11 cellular contexts compared by ENCODE assay signal in the genomic region with DNA sequence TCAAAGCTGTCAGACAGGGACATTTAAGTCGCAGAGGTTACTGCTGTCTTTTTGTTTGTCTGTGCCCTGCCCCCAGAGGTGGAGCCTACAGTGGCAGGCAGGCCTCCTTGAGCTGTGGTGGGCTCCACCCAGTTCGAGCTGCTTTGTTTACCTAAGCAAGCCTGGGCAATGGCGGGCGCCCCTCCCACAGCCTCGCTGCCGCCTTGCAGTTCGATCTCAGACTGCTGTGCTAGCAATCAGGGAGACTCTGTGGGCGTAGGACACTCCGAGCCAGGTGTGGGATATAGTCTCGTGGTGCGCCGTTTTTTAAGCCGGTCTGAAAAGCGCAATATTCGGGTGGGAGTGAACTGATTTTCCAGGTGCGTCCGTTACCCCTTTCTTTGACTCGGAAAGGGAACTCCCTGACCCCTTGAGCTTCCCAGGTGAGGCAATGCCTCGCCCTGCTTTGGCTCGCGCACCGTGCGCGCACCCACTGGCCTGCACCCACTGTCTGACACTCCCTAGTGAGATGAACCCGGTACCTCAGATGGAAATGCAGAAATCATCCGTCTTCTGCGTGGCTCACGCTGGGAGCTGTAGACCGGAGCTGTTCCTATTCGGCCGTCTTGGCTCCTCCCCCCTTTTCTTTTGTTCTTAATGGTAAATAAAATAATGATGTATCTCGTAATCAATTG. TPM values are rescaled to one million over a fixed set of nuclear protein-coding genes. Genes with fewer than 3 reads are reported as not detected.
DNase-seq lines count a peak whose midpoint lies in the region; ATAC-seq and TF ChIP-seq lines count a peak whose summit lies in the region.
"Not testable (repeated sequence)": the region's sequence is repeated elsewhere in the genome, so short reads cannot be mapped to it uniquely, and the experiment has no call there.
"Had no signal": no experiment of that assay in that cellular context is flagged by ENCODE, and none has a peak within 500 bp of the region (broad histone marks: within the 10 kb centered on the region; RNA-seq: fewer than 3 reads in every experiment).

No MANE protein-coding gene starts in this region.

- H3K27ac Mint-ChIP-seq in endodermal cell = peak overlapping the region; percentile 93
- H3K27ac Mint-ChIP-seq in mesothelial cell of epicardium, type B pancreatic cell: not testable (repeated sequence)

- H3K4me2 ChIP-seq in HCT116 (ENCODE audit: low read length) = peak overlapping the region; percentile 65

- DNase-seq in ELF-1 (ENCODE audit: low read depth, low spot score) = peak; percentile 27
- peak; percentile 4 for DNase-seq in HCT116 (ENCODE audit: low read depth, low spot score)
- not testable (repeated sequence) for DNase-seq in LNCaP clone FGC (ENCODE audit: low read depth); endodermal cell; mesothelial cell of epicardium (ENCODE audit: low spot score in 2 of 2, unreplicated experiment in 2 of 2); type B pancreatic cell (ENCODE audit: extremely low spot score, unreplicated experiment)
- peak; percentile 2 for DNase-seq in NCI-H2171 treated with DMSO at 0.1 percent for 48 hours (lab: John Stamatoyannopoulos, UW)
- peak; percentile 13 for DNase-seq in RPMI8226

- WGBS in endodermal cell (ENCODE audit: insufficient coverage in 1 of 2, insufficient read length in 1 of 2), 2 experiments = 85 to 88% methylated on average over 11 to 30 of the region's 32 CpGs

- H3K4me1 Mint-ChIP-seq in endodermal cell; mesothelial cell of epicardium; type B pancreatic cell (ENCODE audit: unreplicated experiment): not testable (repeated sequence)

- RAD21 ChIA-PET in HCT116 (lab: Charles Lee; ENCODE audit: low non-redundant PET in 1 of 2, low total read pairs in 2 of 2, uncharacterized antibody in 2 of 2, unreplicated experiment in 2 of 2) = not testable (repeated sequence)

- intact Hi-C loops in HCT116 (cut with micrococcal nuclease) = not testable (repeated sequence)

- not testable (repeated sequence) for H3K9ac ChIP-seq in HCT116 (ENCODE audit: low read length); endodermal cell (ENCODE audit: extremely low read depth, low read length, poor library complexity, severe bottlenecking)

- not testable (repeated sequence) for TF ChIP-seq RAD21 in HCT116 (IDR thresholded peaks at IDR 0.05; ENCODE audit: low read depth)

- ATAC-seq in HCT116 = not testable (repeated sequence)

- not testable (repeated sequence) for H3K79me2 ChIP-seq in HCT116 (ENCODE audit: insufficient read depth, low read length)

- TF ChIP-seq POLR2A in HCT116 (IDR thresholded peaks at IDR 0.05; ENCODE audit: borderline replicate concordance, extremely low read depth, insufficient read depth, insufficient read length) = not testable (repeated sequence)

- H3K9me3 Mint-ChIP-seq in endodermal cell, mesothelial cell of epicardium, type B pancreatic cell: not testable (repeated sequence)

- POLR2A ChIA-PET in HCT116 (lab: Charles Lee) = interaction anchor here (1.1 kb wide), 1 partner anchor 9 kb away, joined by 3 read pairs; no protein-coding TSS in a partner anchor

- H3K36me3 Mint-ChIP-seq in endodermal cell (ENCODE audit: low read depth); mesothelial cell of epicardium; type B pancreatic cell: not testable (repeated sequence)

- BruUV-seq in HCT116 (replicated peaks; lab: Mats Ljungman, UMichigan) = not testable (repeated sequence)

- not testable (repeated sequence) for H3K9me2 ChIP-seq in HCT116 (ENCODE audit: insufficient read depth)

- H3K4me3 Mint-ChIP-seq in endodermal cell (peak overlapping the region; percentile 70), mesothelial cell of epicardium (peak overlapping the region; percentile 53), type B pancreatic cell (peak overlapping the region; percentile 31)

- not testable (repeated sequence) for TF ChIP-seq CTCF in HCT116 (IDR thresholded peaks at IDR 0.05 in 2 of 3, conservative IDR thresholded peaks at IDR 0.05 in 1 of 3; ENCODE audit: borderline replicate concordance in 1 of 3, insufficient read depth in 1 of 3, low read depth in 2 of 3, low read length in 2 of 3); LNCaP clone FGC (IDR thresholded peaks at IDR 0.05; ENCODE audit: control insufficient read depth, extremely low read depth, insufficient read depth); endodermal cell (conservative IDR thresholded peaks at IDR 0.05); mesothelial cell of epicardium (IDR thresholded peaks at IDR 0.05; ENCODE audit: unreplicated experiment); type B pancreatic cell (conservative IDR thresholded peaks at IDR 0.05)

- not testable (repeated sequence) for H3K27me3 ChIP-seq in HCT116 (ENCODE audit: insufficient read depth, low read length); endodermal cell (ENCODE audit: control insufficient read depth, insufficient read depth, low read length, poor library complexity, severe bottlenecking)

- H3K27me3 Mint-ChIP-seq in endodermal cell (ENCODE audit: insufficient read depth); mesothelial cell of epicardium (ENCODE audit: low read depth); type B pancreatic cell: not testable (repeated sequence)

- H3K27ac ChIP-seq in HCT116 (ENCODE audit: low read depth, low read length); endodermal cell (ENCODE audit: low read depth, low read length): not testable (repeated sequence)

- CTCF ChIA-PET in HCT116 (lab: Charles Lee) = not testable (repeated sequence)

- H4K20me1 ChIP-seq in HCT116 (ENCODE audit: insufficient read depth) = not testable (repeated sequence)

- H3K4me3 ChIP-seq in HCT116 (replicated peaks in 1 of 2; ENCODE audit: low read depth in 1 of 2, low read length in 2 of 2) (peak overlapping the region; percentile 41 to 53), LNCaP clone FGC (ENCODE audit: low read depth, low read length) (peak overlapping the region; percentile 33)
- not testable (repeated sequence) for H3K4me3 ChIP-seq in endodermal cell (ENCODE audit: low read length)

- not testable (repeated sequence) for H3K4me1 ChIP-seq in HCT116 (ENCODE audit: control insufficient read depth in 1 of 2, insufficient read depth in 2 of 2, low read length in 2 of 2); endodermal cell (ENCODE audit: control insufficient read depth, insufficient read depth, low read length)

- H3K36me3 ChIP-seq in HCT116 (ENCODE audit: control insufficient read depth in 1 of 2, insufficient read depth in 2 of 2, low read length in 2 of 2); endodermal cell (ENCODE audit: control insufficient read depth, insufficient read depth, low read length): not testable (repeated sequence)

- peak overlapping the region; percentile 66 for H2AFZ ChIP-seq in HCT116 (ENCODE audit: low read depth, low read length, poor library complexity, severe bottlenecking)

- H3K9me3 ChIP-seq in HCT116 (ENCODE audit: control insufficient read depth in 1 of 2, insufficient read depth in 1 of 2, low read depth in 1 of 2, low read length in 2 of 2); endodermal cell (ENCODE audit: control insufficient read depth, low read length): not testable (repeated sequence)

RNA-seq across cellular contexts. Expression of a gene that starts 25.1 kb away (rescaled TPM):
- not detected for total RNA-seq in HCT116 (2021; ENCODE audit: unreplicated experiment)
- polyA plus RNA-seq in HCT116 (2012) = 0.11 TPM in 1 of 2 replicates, not detected in the other
- 10 to 100 TPM in 1 of 2 donors, 1 to 10 TPM in 1; 5.8 to 15.1 TPM for total RNA-seq in endodermal cell
- 20.3 TPM for polyA plus RNA-seq in endodermal cell (2013, experiment 1 of 2)
- polyA plus RNA-seq in endodermal cell (2013, experiment 2 of 2) = 19.6 TPM
- total RNA-seq in mesothelial cell of epicardium = 0.77 to 1.2 TPM (median 0.80 TPM) in 3 replicates
- 10.1 and 15.6 TPM in 2 replicates for total RNA-seq in type B pancreatic cell (ENCODE audit: low replicate concordance)
- total RNA-seq: A172; Calu3; CD4-positive, CD25-positive, alpha-beta regulatory T cell had no signal
- polyA plus RNA-seq: CD4-positive, CD25-positive, alpha-beta regulatory T cell had no signal
